17 cellular contexts compared by ENCODE assay signal in genomic region chr6:142355481-142356174, GRCh38. TPM values are rescaled to one million over a fixed set of nuclear protein-coding genes. Genes with fewer than 3 reads are reported as not detected.
DNase-seq lines count a peak whose midpoint lies in the region; ATAC-seq and TF ChIP-seq lines count a peak whose summit lies in the region.
"Had no signal": no experiment of that assay in that cellular context is flagged by ENCODE, and none has a peak within 500 bp of the region (broad histone marks: within the 10 kb centered on the region; RNA-seq: fewer than 3 reads in every experiment).

No MANE protein-coding gene starts in this region.

- intact Hi-C loops in uterus (cut with DNase I; ENCODE audit: low total_unique reads) (no loop called here), gastrocnemius medialis (cut with DNase I; ENCODE audit: low total_unique reads) (no loop called here)

- peaks cover 9% of the 10 kb centered on the region for H3F3A ChIP-seq in Loucy (ENCODE audit: low read depth)

- H3K4me2 ChIP-seq in Loucy (ENCODE audit: low read depth, low read length, poor library complexity, severe bottlenecking) = peak overlapping the region; percentile 66
- H3K4me2 ChIP-seq: KMS-11 had no signal

- ATAC-seq in GM18907 (IDR thresholded peaks at IDR 0.05; ENCODE audit: unreplicated experiment) (peak; percentile 50), gastrocnemius medialis (no peak)
- peak; percentile 72 for ATAC-seq in activated naive CD8-positive, alpha-beta T cell treated with anti-CD3 and anti-CD28 coated beads, Interleukin-2, amount 10 ng/mL, durations not matched to agents 7 days and 5 days (ENCODE audit: low read depth)
- peak; percentile 48 for ATAC-seq in stimulated activated memory B cell treated with anti-CD40 and anti-IgM and Interleukin-4, amounts not matched to agents 10 μg/mL and 1 μg/mL and 100 μg/mL, for 72 hours
- ATAC-seq: heart left ventricle had no signal

- H3K4me1 Mint-ChIP-seq in activated naive CD8-positive, alpha-beta T cell treated with anti-CD3 and anti-CD28 coated beads, Interleukin-2, amount 10 ng/mL, durations not matched to agents 7 days and 5 days = peaks cover 13% of the 10 kb centered on the region
- no peaks in the 10 kb centered on the region for H3K4me1 Mint-ChIP-seq in stimulated activated memory B cell treated with anti-CD40 and anti-IgM and Interleukin-4, amounts not matched to agents 10 μg/mL and 1 μg/mL and 100 μg/mL, for 72 hours

- TF ChIP-seq POLR2A in uterus (IDR thresholded peaks at IDR 0.05) (no peak), gastrocnemius medialis (IDR thresholded peaks at IDR 0.05) (no peak)

- no peaks in the 10 kb centered on the region for H3K27me3 ChIP-seq in Loucy (ENCODE audit: insufficient read depth, low read length, poor library complexity, severe bottlenecking)
- H3K27me3 ChIP-seq in uterus = no peaks in the 10 kb centered on the region
- H3K27me3 ChIP-seq in gastrocnemius medialis = no peaks in the 10 kb centered on the region
- H3K27me3 ChIP-seq: sigmoid colon had no signal

- H3K9me3 ChIP-seq in Loucy (ENCODE audit: insufficient read depth, low read depth, low read length) = no peaks in the 10 kb centered on the region
- no peaks in the 10 kb centered on the region for H3K9me3 ChIP-seq in uterus
- no peaks in the 10 kb centered on the region for H3K9me3 ChIP-seq in gastrocnemius medialis
- H3K9me3 ChIP-seq: sigmoid colon had no signal

- H3K4me3 Mint-ChIP-seq in activated naive CD8-positive, alpha-beta T cell treated with anti-CD3 and anti-CD28 coated beads, Interleukin-2, amount 10 ng/mL, durations not matched to agents 7 days and 5 days = no peak overlapping the region
- no peak overlapping the region for H3K4me3 Mint-ChIP-seq in stimulated activated memory B cell treated with anti-CD40 and anti-IgM and Interleukin-4, amounts not matched to agents 10 μg/mL and 1 μg/mL and 100 μg/mL, for 72 hours
- H3K4me3 Mint-ChIP-seq: activated CD4-positive, alpha-beta T cell treated with anti-CD3 and anti-CD28 coated beads for 36 hours had no signal

- in situ Hi-C loops in gastrocnemius medialis (cut with MboI; ENCODE audit: low sequenced_read_pairs in 4 of 4) = no loop called here

- TF ChIP-seq CTCF in Loucy (conservative IDR thresholded peaks at IDR 0.05; ENCODE audit: low read length) (peak; percentile 26; the same call in 1 of the 2 replicates), uterus (IDR thresholded peaks at IDR 0.05) (no peak), gastrocnemius medialis (IDR thresholded peaks at IDR 0.05 in 4 of 5, conservative IDR thresholded peaks at IDR 0.05 in 1 of 5) (no peak)

- H3K4me1 ChIP-seq in Loucy (ENCODE audit: insufficient read depth, low read length, poor library complexity, severe bottlenecking) (peaks cover 50% of the 10 kb centered on the region), uterus (no peaks in the 10 kb centered on the region), gastrocnemius medialis (no peaks in the 10 kb centered on the region)
- H3K4me1 ChIP-seq: heart left ventricle, sigmoid colon had no signal

- H3K9ac ChIP-seq in Loucy (ENCODE audit: low read depth, low read length, poor library complexity, severe bottlenecking) = peak overlapping the region; percentile 15
- H3K9ac ChIP-seq: KMS-11 had no signal

- peak overlapping the region; percentile 40 for H3K27ac Mint-ChIP-seq in activated naive CD8-positive, alpha-beta T cell treated with anti-CD3 and anti-CD28 coated beads, Interleukin-2, amount 10 ng/mL, durations not matched to agents 7 days and 5 days
- H3K27ac Mint-ChIP-seq in stimulated activated memory B cell treated with anti-CD40 and anti-IgM and Interleukin-4, amounts not matched to agents 10 μg/mL and 1 μg/mL and 100 μg/mL, for 72 hours = no peak overlapping the region
- H3K27ac Mint-ChIP-seq: activated CD4-positive, alpha-beta T cell treated with anti-CD3 and anti-CD28 coated beads for 36 hours had no signal

- no peaks in the 10 kb centered on the region for H3K27me3 Mint-ChIP-seq in activated naive CD8-positive, alpha-beta T cell treated with anti-CD3 and anti-CD28 coated beads, Interleukin-2, amount 10 ng/mL, durations not matched to agents 7 days and 5 days
- H3K27me3 Mint-ChIP-seq in stimulated activated memory B cell treated with anti-CD40 and anti-IgM and Interleukin-4, amounts not matched to agents 10 μg/mL and 1 μg/mL and 100 μg/mL, for 72 hours = peaks cover 7% of the 10 kb centered on the region

- peaks cover 9% of the 10 kb centered on the region for H3K9me3 Mint-ChIP-seq in activated naive CD8-positive, alpha-beta T cell treated with anti-CD3 and anti-CD28 coated beads, Interleukin-2, amount 10 ng/mL, durations not matched to agents 7 days and 5 days
- peaks cover 5% of the 10 kb centered on the region for H3K9me3 Mint-ChIP-seq in stimulated activated memory B cell treated with anti-CD40 and anti-IgM and Interleukin-4, amounts not matched to agents 10 μg/mL and 1 μg/mL and 100 μg/mL, for 72 hours

- peak overlapping the region; percentile 74 for H2AFZ ChIP-seq in Loucy (ENCODE audit: low read length)

- H3K9me2 ChIP-seq in Loucy (replicated peaks; ENCODE audit: low read depth, low read length) = no peaks in the 10 kb centered on the region

- H3K36me3 ChIP-seq in Loucy (ENCODE audit: insufficient read depth, low read length) = no peaks in the 10 kb centered on the region
- no peaks in the 10 kb centered on the region for H3K36me3 ChIP-seq in uterus
- H3K36me3 ChIP-seq in gastrocnemius medialis = no peaks in the 10 kb centered on the region
- H3K36me3 ChIP-seq: heart left ventricle, sigmoid colon had no signal

- no peak for DNase-seq in activated naive CD8-positive, alpha-beta T cell treated with anti-CD3 and anti-CD28 coated beads, Interleukin-2, amount 10 ng/mL, durations not matched to agents 7 days and 5 days
- DNase-seq in uterus (no peak), gastrocnemius medialis (no peak), DMS79 treated with DMSO at 0.1 percent for 48 hours (lab: John Stamatoyannopoulos, UW) (no peak)
- DNase-seq: activated CD4-positive, alpha-beta T cell treated with anti-CD3 and anti-CD28 coated beads for 36 hours; AML-193; effector CD8-positive, alpha-beta T cell; GDM1; heart left ventricle; NCI-H1436 treated with DMSO at 0.1 percent for 48 hours; sigmoid colon; substantia nigra had no signal

- H3K79me2 ChIP-seq in Loucy (ENCODE audit: insufficient read depth, low read length) = no peaks in the 10 kb centered on the region

- H3K36me3 Mint-ChIP-seq in activated naive CD8-positive, alpha-beta T cell treated with anti-CD3 and anti-CD28 coated beads, Interleukin-2, amount 10 ng/mL, durations not matched to agents 7 days and 5 days = no peaks in the 10 kb centered on the region
- H3K36me3 Mint-ChIP-seq in stimulated activated memory B cell treated with anti-CD40 and anti-IgM and Interleukin-4, amounts not matched to agents 10 μg/mL and 1 μg/mL and 100 μg/mL, for 72 hours = no peaks in the 10 kb centered on the region

- POLR2A ChIA-PET in activated naive CD8-positive, alpha-beta T cell treated with anti-CD3 and anti-CD28 coated beads, Interleukin-2, amount 10 ng/mL, durations not matched to agents 7 days and 5 days (lab: Charles Lee) = no interaction called here

- no peak overlapping the region for H3K27ac ChIP-seq in uterus
- no peak overlapping the region for H3K27ac ChIP-seq in gastrocnemius medialis
- H3K27ac ChIP-seq: heart left ventricle, KMS-11, RWPE1, sigmoid colon had no signal

- no peaks in the 10 kb centered on the region for H4K20me1 ChIP-seq in Loucy (ENCODE audit: insufficient read depth, low read length, poor library complexity, severe bottlenecking)

- peak overlapping the region; percentile 58 for H3K4me3 ChIP-seq in Loucy (ENCODE audit: low read length, poor library complexity, severe bottlenecking)
- H3K4me3 ChIP-seq in uterus = no peak overlapping the region
- no peak overlapping the region for H3K4me3 ChIP-seq in gastrocnemius medialis
- H3K4me3 ChIP-seq: heart left ventricle, sigmoid colon had no signal

RNA-seq across cellular contexts. Expression of gene ADGRG6, which starts 53.8 kb away (rescaled TPM):
- 1 to 10 TPM in 1 of 2 experiments, under 1 TPM in 1; 0.91 to 1.2 TPM for total RNA-seq in activated naive CD8-positive, alpha-beta T cell treated with anti-CD3 and anti-CD28 coated beads, Interleukin-2, amount 10 ng/mL, durations not matched to agents 7 days and 5 days
- 10 to 100 TPM in 2 of 4 donors, 1 to 10 TPM in 2; 3.6 to 23.8 (median 9.5) TPM for total RNA-seq in uterus
- 1 to 10 TPM; 1.5 to 6.0 (median 3.2) TPM for total RNA-seq in gastrocnemius medialis

Comparison
In these comparisons a context has a peak if more than half of its experiments do, and no peak if none do; other contexts are left out.
1. ATAC-seq: peak in GM18907 (single experiment), activated naive CD8-positive, alpha-beta T cell treated with anti-CD3 and anti-CD28 coated beads, Interleukin-2, amount 10 ng/mL, durations not matched to agents 7 days and 5 days (single experiment) and stimulated activated memory B cell treated with anti-CD40 and anti-IgM and Interleukin-4, amounts not matched to agents 10 μg/mL and 1 μg/mL and 100 μg/mL, for 72 hours (single experiment); none in gastrocnemius medialis (0 of 2).